25 cellular contexts compared by ENCODE assay signal in the genomic region with DNA sequence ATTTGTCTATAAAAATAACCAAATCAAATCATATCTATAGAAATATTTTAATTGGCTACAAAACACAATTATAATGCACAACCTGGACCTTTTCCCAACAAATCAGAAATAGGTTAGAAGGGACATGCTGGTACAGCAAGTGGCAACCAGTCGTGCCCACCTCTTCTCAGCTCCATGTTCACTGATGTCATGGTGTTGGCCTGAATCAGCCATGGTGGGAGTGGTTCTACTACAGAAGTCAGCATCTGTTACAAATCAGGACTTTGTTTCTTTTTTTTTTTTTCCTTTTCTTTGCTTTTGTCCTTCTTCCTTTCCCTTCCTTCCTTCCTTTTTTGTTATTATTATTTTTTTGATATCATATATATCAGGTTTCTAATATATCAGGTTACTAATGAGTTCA.
"Had no signal": no experiment of that assay in that cellular context is flagged by ENCODE, and none has a peak within 500 bp of the region (broad histone marks: within the 10 kb centered on the region; RNA-seq: fewer than 3 reads in every experiment).

No MANE protein-coding gene starts in this region.

- H3K4me3 ChIP-seq: left ventricle myocardium inferior, lung, ovary, right atrium auricular region, right lobe of liver, smooth muscle cell, tibial nerve, uterus had no signal

- H3K4me3 Mint-ChIP-seq: immature natural killer cell; mesothelial cell of epicardium; naive B cell; natural killer cell treated with Interleukin-12 subunit alpha and Interleukin-12 subunit beta and Interleukin-15 and Interleukin-18, amount 100 ng/mL, for 72 hours; stimulated activated memory B cell treated with anti-CD40 and anti-IgM and Interleukin-4, amounts not matched to agents 10 μg/mL and 1 μg/mL and 100 μg/mL, for 72 hours; stimulated activated naive CD8-positive, alpha-beta T cell treated with anti-CD3 and anti-CD28 coated beads, Interleukin-15, amount 100 ng/mL, for 72 hours; type B pancreatic cell had no signal

- H3K27me3 Mint-ChIP-seq: naive B cell; natural killer cell treated with Interleukin-12 subunit alpha and Interleukin-12 subunit beta and Interleukin-15 and Interleukin-18, amount 100 ng/mL, for 72 hours; progenitor cell of endocrine pancreas; stimulated activated memory B cell treated with anti-CD40 and anti-IgM and Interleukin-4, amounts not matched to agents 10 μg/mL and 1 μg/mL and 100 μg/mL, for 72 hours; stimulated activated naive CD8-positive, alpha-beta T cell treated with anti-CD3 and anti-CD28 coated beads, Interleukin-15, amount 100 ng/mL, for 72 hours; type B pancreatic cell had no signal

- H3K9me3 Mint-ChIP-seq: immature natural killer cell; mesothelial cell of epicardium; naive B cell; natural killer cell treated with Interleukin-12 subunit alpha and Interleukin-12 subunit beta and Interleukin-15 and Interleukin-18, amount 100 ng/mL, for 72 hours; stimulated activated memory B cell treated with anti-CD40 and anti-IgM and Interleukin-4, amounts not matched to agents 10 μg/mL and 1 μg/mL and 100 μg/mL, for 72 hours; stimulated activated naive CD8-positive, alpha-beta T cell treated with anti-CD3 and anti-CD28 coated beads, Interleukin-15, amount 100 ng/mL, for 72 hours; type B pancreatic cell had no signal

- ATAC-seq: natural killer cell treated with Interleukin-12 subunit alpha and Interleukin-12 subunit beta and Interleukin-15 and Interleukin-18, amount 100 ng/mL, for 72 hours; right lobe of liver; stimulated activated memory B cell treated with anti-CD40 and anti-IgM and Interleukin-4, amounts not matched to agents 10 μg/mL and 1 μg/mL and 100 μg/mL, for 72 hours; stimulated activated naive CD8-positive, alpha-beta T cell treated with anti-CD3 and anti-CD28 coated beads, Interleukin-15, amount 100 ng/mL, for 72 hours had no signal

- H3K4me1 Mint-ChIP-seq: immature natural killer cell; mesothelial cell of epicardium; naive B cell; stimulated activated memory B cell treated with anti-CD40 and anti-IgM and Interleukin-4, amounts not matched to agents 10 μg/mL and 1 μg/mL and 100 μg/mL, for 72 hours; stimulated activated naive CD8-positive, alpha-beta T cell treated with anti-CD3 and anti-CD28 coated beads, Interleukin-15, amount 100 ng/mL, for 72 hours had no signal

- DNase-seq: hypothalamus; immature natural killer cell; kidney; left ventricle myocardium inferior; mesendoderm; naive B cell; ovary; right lobe of liver; stimulated activated CD4-positive, alpha-beta T cell treated with anti-CD3 and anti-CD28 coated beads, Interleukin-1b, Interleukin-23, amount 100 ng/mL, for 48 hours; stimulated activated CD4-positive, alpha-beta T cell treated with anti-CD3 and anti-CD28 coated beads, Interleukin-2, amount 100 ng/mL, for 48 hours; stimulated activated CD4-positive, alpha-beta T cell treated with anti-CD3 and anti-CD28 coated beads, Interleukin-4, amount 100 ng/mL, for 4 hours; stimulated activated CD8-positive, alpha-beta memory T cell treated with anti-CD3 and anti-CD28 coated beads, Interleukin-4, amount 100 ng/mL, for 48 hours; stimulated activated naive CD4-positive, alpha-beta T cell treated with Interleukin-2 at 50 U/mL for 16 hours; stimulated activated naive CD8-positive, alpha-beta T cell treated with anti-CD3 and anti-CD28 coated beads, Interleukin-15, amount 100 ng/mL, for 72 hours; substantia nigra; uterus had no signal

- H3K27ac Mint-ChIP-seq: immature natural killer cell; mesothelial cell of epicardium; natural killer cell treated with Interleukin-12 subunit alpha and Interleukin-12 subunit beta and Interleukin-15 and Interleukin-18, amount 100 ng/mL, for 72 hours; progenitor cell of endocrine pancreas; stimulated activated memory B cell treated with anti-CD40 and anti-IgM and Interleukin-4, amounts not matched to agents 10 μg/mL and 1 μg/mL and 100 μg/mL, for 72 hours; type B pancreatic cell had no signal
